ENCODE assay signal across 1 cellular context in genomic region chr2:177433402-177433801, GRCh38.
TF ChIP-seq lines count a peak whose summit lies in the region.

No MANE protein-coding gene starts in this region.

TF ChIP-seq in K562, 482 proteins besides CTCF, POLR2A, EP300 and RAD21 (continued from another document):
- TF ChIP-seq ZNF395 (CRISPR knock-in tag; IDR thresholded peaks at IDR 0.05), result no peak
- TF ChIP-seq CLOCK (CRISPR knock-in tag; IDR thresholded peaks at IDR 0.05; ENCODE audit: borderline replicate concordance), result no peak
- TF ChIP-seq ZBTB9 (CRISPR knock-in tag; IDR thresholded peaks at IDR 0.05), result no peak
- no peak for TF ChIP-seq PBX2 (CRISPR knock-in tag; IDR thresholded peaks at IDR 0.05; ENCODE audit: low read depth)
- TF ChIP-seq PBX2 (tag; conservative IDR thresholded peaks at IDR 0.05; ENCODE audit: low read depth), result no peak
- TF ChIP-seq JUNB (CRISPR knock-in tag; conservative IDR thresholded peaks at IDR 0.05), result 0 out of 2 replicates have a peak, but pooled peaks have one; percentile 5
- TF ChIP-seq CBX5 (IDR thresholded peaks at IDR 0.05; ENCODE audit: borderline replicate concordance, low read depth), result 0 out of 2 replicates have a peak, but pooled peaks have one; percentile 38
- peak; percentile 85 for TF ChIP-seq ATF3 (IDR thresholded peaks at IDR 0.05)
- no peak for TF ChIP-seq ATF3 (CRISPR knock-in tag; conservative IDR thresholded peaks at IDR 0.05)
- no peak for TF ChIP-seq CREBBP (IDR thresholded peaks at IDR 0.05; ENCODE audit: low read depth, low read length)
- TF ChIP-seq TFAP4 (CRISPR knock-in tag; IDR thresholded peaks at IDR 0.05; ENCODE audit: borderline replicate concordance), result no peak
- TF ChIP-seq CC2D1A (IDR thresholded peaks at IDR 0.05), result 0 out of 2 replicates have a peak, but pooled peaks have one; percentile 12
- TF ChIP-seq RBM25 (IDR thresholded peaks at IDR 0.05; ENCODE audit: low read depth, low read length, severe bottlenecking), result peak; percentile 65
- no peak for TF ChIP-seq BACH1 (tag; IDR thresholded peaks at IDR 0.05)
- TF ChIP-seq ADNP (tag; IDR thresholded peaks at IDR 0.05), result no peak
- no peak for TF ChIP-seq TCF15 (CRISPR knock-in tag; IDR thresholded peaks at IDR 0.05)
- no peak for TF ChIP-seq ZNF318 (IDR thresholded peaks at IDR 0.05; ENCODE audit: borderline replicate concordance in 1 of 2, low read depth in 1 of 2)
- no peak for TF ChIP-seq NUFIP1 (IDR thresholded peaks at IDR 0.05; ENCODE audit: partially characterized antibody)
- no peak for TF ChIP-seq PHTF2 (CRISPR knock-in tag; IDR thresholded peaks at IDR 0.05)
- TF ChIP-seq ZEB2 (IDR thresholded peaks at IDR 0.05), result peak; percentile 64
- no peak for TF ChIP-seq ZNF165 (CRISPR knock-in tag; IDR thresholded peaks at IDR 0.05; ENCODE audit: borderline replicate concordance)
- peak; percentile 89 for TF ChIP-seq TRIM28 (IDR thresholded peaks at IDR 0.05)
- 0 out of 2 replicates have a peak, but pooled peaks have one; percentile 25 for TF ChIP-seq JUN (IDR thresholded peaks at IDR 0.05; ENCODE audit: borderline replicate concordance, low read depth, low read length)
- no peak for TF ChIP-seq JUN (CRISPR knock-in tag; IDR thresholded peaks at IDR 0.05; ENCODE audit: borderline replicate concordance)
- TF ChIP-seq TRIM24 (IDR thresholded peaks at IDR 0.05), result peak; percentile 43 to 79; a peak in 3 of 4 replicates
- TF ChIP-seq PYGO2 (tag; IDR thresholded peaks at IDR 0.05), result no peak
- no peak for TF ChIP-seq HDAC1 (IDR thresholded peaks at IDR 0.05)
- TF ChIP-seq THRB (CRISPR knock-in tag; conservative IDR thresholded peaks at IDR 0.05), result no peak
- TF ChIP-seq COPS2 (conservative IDR thresholded peaks at IDR 0.05), result no peak
- TF ChIP-seq GABPB2 (CRISPR knock-in tag; conservative IDR thresholded peaks at IDR 0.05), result no peak
